In genomic region chr1:18565321-18565720, GRCh38 we compare ENCODE assay signal across 30 cellular contexts.
"Had no signal": no experiment of that assay in that cellular context is flagged by ENCODE, and none has a peak within 500 bp of the region (broad histone marks: within the 10 kb centered on the region; RNA-seq: fewer than 3 reads in every experiment).

No MANE protein-coding gene starts in this region.

- H3K4me1 Mint-ChIP-seq: naive thymus-derived CD4-positive, alpha-beta T cell; natural killer cell; nephron; neural crest cell; stimulated activated memory B cell treated with anti-CD40 and anti-IgM and Interleukin-4, amounts not matched to agents 10 μg/mL and 1 μg/mL and 100 μg/mL, for 72 hours; stimulated activated naive CD8-positive, alpha-beta T cell treated with anti-CD3 and anti-CD28 coated beads, Interleukin-15, amount 100 ng/mL, for 72 hours had no signal

- H3K27ac ChIP-seq: neutrophil, pancreas, psoas muscle, skin epidermis, spleen, suprapubic skin, testis, tibial artery, transverse colon, upper lobe of right lung, uterus had no signal

- FAIRE-seq: pancreas had no signal

- ATAC-seq: naive thymus-derived CD4-positive, alpha-beta T cell; natural killer cell; pancreas; psoas muscle; right cardiac atrium; sciatic nerve; stimulated activated memory B cell treated with anti-CD40 and anti-IgM and Interleukin-4, amounts not matched to agents 10 μg/mL and 1 μg/mL and 100 μg/mL, for 72 hours; stimulated activated naive CD8-positive, alpha-beta T cell treated with anti-CD3 and anti-CD28 coated beads, Interleukin-15, amount 100 ng/mL, for 72 hours; stimulated activated naive CD8-positive, alpha-beta T cell treated with anti-CD3 and anti-CD28 coated beads, Interleukin-15, Interleukin-2, amounts not matched to agents 100 U/mL and 50 U/mL, for 24 hours; upper lobe of right lung had no signal

- H3K36me3 Mint-ChIP-seq: natural killer cell; stimulated activated memory B cell treated with anti-CD40 and anti-IgM and Interleukin-4, amounts not matched to agents 10 μg/mL and 1 μg/mL and 100 μg/mL, for 72 hours; type B pancreatic cell had no signal

- H3K4me3 ChIP-seq: pancreas, psoas muscle, skin epidermis, smooth muscle cell, spleen, suprapubic skin, testis, tibial artery, transverse colon, upper lobe of right lung, uterus had no signal

- DNase-seq: naive thymus-derived CD4-positive, alpha-beta T cell; natural killer cell; nucleus accumbens; pancreas; psoas muscle; right cardiac atrium; spleen; stimulated activated CD4-positive, alpha-beta T cell treated with anti-CD3 and anti-CD28 coated beads, Interleukin-12 subunit alpha, Interleukin-12 subunit beta, amount 100 ng/mL, for 4 hours; stimulated activated CD4-positive, alpha-beta T cell treated with anti-CD3 and anti-CD28 coated beads, Interleukin-1b, Interleukin-23, amount 100 ng/mL, for 48 hours; stimulated activated CD4-positive, alpha-beta T cell treated with anti-CD3 and anti-CD28 coated beads, Interleukin-4, amount 100 ng/mL, for 1 hour; stimulated activated CD4-positive, alpha-beta T cell treated with anti-CD3 and anti-CD28 coated beads, Interleukin-4, amount 100 ng/mL, for 4 hours; stimulated activated CD8-positive, alpha-beta memory T cell treated with anti-CD3 and anti-CD28 coated beads, Interleukin-4, amount 100 ng/mL, for 48 hours; stimulated activated naive CD4-positive, alpha-beta T cell; stimulated activated naive CD8-positive, alpha-beta T cell treated with anti-CD3 and anti-CD28 coated beads, Interleukin-15, amount 100 ng/mL, for 72 hours; stimulated activated naive CD8-positive, alpha-beta T cell treated with anti-CD3 and anti-CD28 coated beads, Interleukin-15, Interleukin-2, amounts not matched to agents 100 U/mL and 50 U/mL, for 24 hours; substantia nigra; testis; tibial artery; transverse colon; upper lobe of right lung; uterus had no signal

- H3K4me3 Mint-ChIP-seq: naive thymus-derived CD4-positive, alpha-beta T cell; natural killer cell; nephron; neural crest cell; stimulated activated memory B cell treated with anti-CD40 and anti-IgM and Interleukin-4, amounts not matched to agents 10 μg/mL and 1 μg/mL and 100 μg/mL, for 72 hours; stimulated activated naive CD8-positive, alpha-beta T cell treated with anti-CD3 and anti-CD28 coated beads, Interleukin-15, amount 100 ng/mL, for 72 hours; type B pancreatic cell had no signal

- H3K9me3 ChIP-seq: neutrophil, pancreas, psoas muscle, suprapubic skin, testis, tibial artery, transverse colon, upper lobe of right lung, uterus had no signal

- H3K4me1 ChIP-seq: pancreas, psoas muscle, spleen, suprapubic skin, testis, tibial artery, transverse colon, upper lobe of right lung, uterus had no signal

- H3K36me3 ChIP-seq: neutrophil, pancreas, spleen, suprapubic skin, tibial artery, transverse colon, upper lobe of right lung, uterus had no signal

- H3K27ac Mint-ChIP-seq: naive thymus-derived CD4-positive, alpha-beta T cell; natural killer cell; nephron; stimulated activated memory B cell treated with anti-CD40 and anti-IgM and Interleukin-4, amounts not matched to agents 10 μg/mL and 1 μg/mL and 100 μg/mL, for 72 hours; stimulated activated naive CD8-positive, alpha-beta T cell treated with anti-CD3 and anti-CD28 coated beads, Interleukin-15, amount 100 ng/mL, for 72 hours; type B pancreatic cell had no signal

- H3K9me3 Mint-ChIP-seq: natural killer cell, neural crest cell, type B pancreatic cell had no signal

- H3K4me2 ChIP-seq: smooth muscle cell had no signal

- H3K27me3 ChIP-seq: pancreas, testis had no signal
